ENCODE assay signal across 9 cellular contexts in genomic region chr1:16936580-16936979, GRCh38. TPM values are rescaled to one million over a fixed set of nuclear protein-coding genes. Genes with fewer than 3 reads are reported as not detected.
"Had no signal": no experiment of that assay in that cellular context is flagged by ENCODE, and none has a peak within 500 bp of the region (broad histone marks: within the 10 kb centered on the region; RNA-seq: fewer than 3 reads in every experiment).

No MANE protein-coding gene starts in this region.

RNA-seq across cellular contexts. Expression of gene RNU1-2, which starts 40.8 kb away (rescaled TPM):
- polyA plus RNA-seq: psoas muscle, right cardiac atrium, sigmoid colon, small intestine, stomach, thymus, urinary bladder had no signal

RNA-seq across cellular contexts. Expression of gene MFAP2, which starts 43.8 kb away (rescaled TPM):
- total RNA-seq: naive thymus-derived CD8-positive, alpha-beta T cell; natural killer cell treated with Interleukin-12 subunit alpha and Interleukin-12 subunit beta and Interleukin-15 and Interleukin-18, amount 100 ng/mL, for 72 hours had no signal
